In genomic region chr5:93609756-93610155, GRCh38 we compare ENCODE assay signal across 17 cellular contexts. TPM values are rescaled to one million over a fixed set of nuclear protein-coding genes. Genes with fewer than 3 reads are reported as not detected.
A peak's percentile ranks its signal among the peaks of the same experiment; 100 is the strongest.
DNase-seq lines count a peak whose midpoint lies in the region; ATAC-seq and TF ChIP-seq lines count a peak whose summit lies in the region.
"Had no signal": no experiment of that assay in that cellular context is flagged by ENCODE, and none has a peak within 500 bp of the region (broad histone marks: within the 10 kb centered on the region; RNA-seq: fewer than 3 reads in every experiment).

No MANE protein-coding gene starts in this region.

- H3K27ac Mint-ChIP-seq in IgD-negative memory B cell (peak overlapping the region in 2 of 3 donors; percentile 9 to 78), neural progenitor cell (no peak overlapping the region)
- H3K27ac Mint-ChIP-seq: CD14-positive monocyte, H9 had no signal

- peak overlapping the region in 1 of 4 donors; percentile 35 for H3K4me3 Mint-ChIP-seq in IgD-negative memory B cell
- no peak overlapping the region for H3K4me3 Mint-ChIP-seq in neural progenitor cell
- H3K4me3 Mint-ChIP-seq: H9 had no signal

- peaks cover 13 to 15% (median 15%) of the 10 kb centered on the region in 3 donors for H3K4me1 Mint-ChIP-seq in IgD-negative memory B cell
- peaks cover 80% of the 10 kb centered on the region for H3K4me1 Mint-ChIP-seq in neural progenitor cell

- H3K36me3 ChIP-seq in Peyer's patch: no peaks in the 10 kb centered on the region
- H3K36me3 ChIP-seq in neural progenitor cell: no peaks in the 10 kb centered on the region
- H3K36me3 ChIP-seq: BLaER1 had no signal

- TF ChIP-seq CTCF in Peyer's patch (IDR thresholded peaks at IDR 0.05) (no peak), neural progenitor cell (IDR thresholded peaks at IDR 0.05) (no peak)

- H3K36me3 Mint-ChIP-seq in IgD-negative memory B cell (no peaks in the 10 kb centered on the region), neural progenitor cell (no peaks in the 10 kb centered on the region)

- no peaks in the 10 kb centered on the region for H3K9me3 ChIP-seq in Peyer's patch
- no peaks in the 10 kb centered on the region for H3K9me3 ChIP-seq in neural progenitor cell (ENCODE audit: low read depth)

- H3K27me3 Mint-ChIP-seq in IgD-negative memory B cell (peaks cover 69% of the 10 kb centered on the region), neural progenitor cell (ENCODE audit: insufficient read depth, low read depth) (peaks cover 67% of the 10 kb centered on the region)

- H3K4me1 ChIP-seq in Peyer's patch: peaks cover 0 to 9% (median 2%) of the 10 kb centered on the region in 4 donors
- H3K4me1 ChIP-seq in neural progenitor cell: peaks cover 21% of the 10 kb centered on the region
- H3K4me1 ChIP-seq: BLaER1 had no signal

- H3K27me3 ChIP-seq in Peyer's patch (peaks cover 0 to 40% of the 10 kb centered on the region in 2 donors), neural progenitor cell (peaks cover 100% of the 10 kb centered on the region)

- peaks cover 41% of the 10 kb centered on the region for H3F3A ChIP-seq in neural progenitor cell (ENCODE audit: low read depth)

- no peak overlapping the region for H3K4me2 ChIP-seq in neural progenitor cell
- H3K4me2 ChIP-seq: BLaER1 had no signal

- no peak for TF ChIP-seq POLR2A in Peyer's patch (IDR thresholded peaks at IDR 0.05)

- no peak overlapping the region for H2AFZ ChIP-seq in neural progenitor cell (replicated peaks)

- no peak overlapping the region for H3K9ac ChIP-seq in neural progenitor cell
- H3K9ac ChIP-seq: BLaER1 had no signal

- H4K20me1 ChIP-seq in neural progenitor cell (ENCODE audit: low read depth): peaks cover 66% of the 10 kb centered on the region

- H3K79me2 ChIP-seq in neural progenitor cell (ENCODE audit: low read depth): no peaks in the 10 kb centered on the region

- ATAC-seq in GM21619 (IDR thresholded peaks at IDR 0.05; ENCODE audit: unreplicated experiment): no peak

- H3K4me3 ChIP-seq in Peyer's patch: no peak overlapping the region
- no peak overlapping the region for H3K4me3 ChIP-seq in neural progenitor cell
- H3K4me3 ChIP-seq: BLaER1 had no signal

- H3K27ac ChIP-seq in Peyer's patch (no peak overlapping the region), neural progenitor cell (no peak overlapping the region)
- H3K27ac ChIP-seq: 22Rv1, BLaER1 had no signal

- H3K9me3 Mint-ChIP-seq in IgD-negative memory B cell (peaks cover 0 to 9% (median 4%) of the 10 kb centered on the region in 3 donors), neural progenitor cell (no peaks in the 10 kb centered on the region)

- peak; percentile 65 for DNase-seq in NCI-H748 (lab: John Stamatoyannopoulos, UW; ENCODE audit: unreplicated experiment)
- DNase-seq in NCI-H748 treated with DMSO at 0.1 percent for 48 hours (lab: John Stamatoyannopoulos, UW): no peak
- DNase-seq in left kidney (ENCODE audit: low read depth, low spot score): peak; percentile 14
- no peak for DNase-seq in Peyer's patch
- no peak for DNase-seq in neural progenitor cell (ENCODE audit: low spot score)
- DNase-seq: CD4-positive, alpha-beta memory T cell; DMS153; DMS79; GF-D8; GOT3; H9; IMR-90 had no signal

RNA-seq across cellular contexts. Expression of gene NR2F1, which starts 26.7 kb away (rescaled TPM):
- not detected for polyA plus RNA-seq in IgD-negative memory B cell
- total RNA-seq in Peyer's patch (10 to 100 TPM in 1 of 4 donors, 1 to 10 TPM in 3; 2.1 to 28.1 (median 7.0) TPM), neural progenitor cell (ENCODE audit: low replicate concordance) (9.1 and 21.1 TPM in 2 replicates)
- total RNA-seq: CD4-positive, alpha-beta memory T cell; H9 had no signal
- polyA plus RNA-seq: CD14-positive monocyte; CD4-positive, alpha-beta memory T cell had no signal

RNA-seq across cellular contexts. Expression of gene NR2F1-AS1, which starts 28.7 kb away (rescaled TPM):
- polyA plus RNA-seq in IgD-negative memory B cell: not detected
- total RNA-seq in Peyer's patch (1 to 10 TPM in 3 of 4 donors, under 1 TPM in 1; 0.35 to 9.1 (median 3.2) TPM), neural progenitor cell (ENCODE audit: low replicate concordance) (8.3 and 9.3 TPM in 2 replicates)
- total RNA-seq: CD4-positive, alpha-beta memory T cell had no signal
- polyA plus RNA-seq: CD14-positive monocyte; CD4-positive, alpha-beta memory T cell had no signal

Comparison
In these comparisons a context has a peak if more than half of its experiments do, and no peak if none do; other contexts are left out.
1. DNase-seq: peak in NCI-H748 (single experiment) and left kidney (single experiment); none in NCI-H748 treated with DMSO at 0.1 percent for 48 hours (single experiment), Peyer's patch (0 of 3) and neural progenitor cell (single experiment).